12 cellular contexts compared by ENCODE assay signal in the genomic region with DNA sequence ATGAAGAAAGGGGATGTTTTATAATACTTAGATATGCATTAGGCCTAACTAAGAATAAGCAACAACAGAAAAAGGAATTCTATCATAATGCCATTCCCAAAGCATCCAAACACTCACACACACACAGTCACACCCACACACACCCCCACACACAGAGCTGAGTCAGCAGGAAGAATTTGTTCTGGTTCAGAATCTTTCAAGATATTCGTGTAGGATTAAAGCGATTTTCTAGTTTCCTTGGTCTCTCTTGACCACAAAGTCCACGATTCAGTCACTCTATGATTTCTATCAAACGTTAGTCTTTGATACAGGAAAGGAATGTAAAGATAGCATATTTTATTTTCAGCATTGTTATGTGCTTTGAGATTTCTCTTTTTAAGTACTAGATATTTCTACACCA.
DNase-seq lines count a peak whose midpoint lies in the region; ATAC-seq and TF ChIP-seq lines count a peak whose summit lies in the region.
"Had no signal": no experiment of that assay in that cellular context is flagged by ENCODE, and none has a peak within 500 bp of the region (broad histone marks: within the 10 kb centered on the region; RNA-seq: fewer than 3 reads in every experiment).

No MANE protein-coding gene starts in this region.

- DNase-seq in activated CD4-positive, alpha-beta T cell treated with anti-CD3 and anti-CD28 coated beads for 48 hours: peak; percentile 45
- no peak for DNase-seq in activated CD4-positive, alpha-beta T cell treated with anti-CD3 and anti-CD28 coated beads, Interleukin-2, amount 50 U/mL, for 1 hour
- DNase-seq in adipocyte (ENCODE audit: low read depth) (peak; percentile 52), left kidney (ENCODE audit: low read depth, low spot score) (peak; percentile 23), glutamatergic neuron (no peak), retina (no peak)
- DNase-seq in stimulated activated CD4-positive, alpha-beta T cell treated with anti-CD3 and anti-CD28 coated beads, TNF-alpha, amount 100 ng/mL, for 48 hours (ENCODE audit: low read depth in 3 of 3): peak in 2 of 3 donors; percentile 8 to 17
- DNase-seq: NCI-H1105 treated with DMSO at 0.1 percent for 48 hours, NCI-H774, spleen had no signal

- H3K4me3 Mint-ChIP-seq in glutamatergic neuron (ENCODE audit: unreplicated experiment): no peak overlapping the region

- no peaks in the 10 kb centered on the region for H3K9me3 Mint-ChIP-seq in glutamatergic neuron (ENCODE audit: unreplicated experiment)

- no peaks in the 10 kb centered on the region for H3K4me1 ChIP-seq in adipocyte (ENCODE audit: control insufficient read depth, insufficient read depth, low read length)
- H3K4me1 ChIP-seq: SJSA1 had no signal

- H3K9ac ChIP-seq in adipocyte (ENCODE audit: low read length): no peak overlapping the region

- TF ChIP-seq CTCF in glutamatergic neuron (IDR thresholded peaks at IDR 0.05; ENCODE audit: partially characterized antibody, unreplicated experiment): no peak

- H3K36me3 ChIP-seq in adipocyte (ENCODE audit: control insufficient read depth, insufficient read depth, low read length, severe bottlenecking): no peaks in the 10 kb centered on the region
- H3K36me3 ChIP-seq: SJSA1, spleen had no signal

- no peaks in the 10 kb centered on the region for H3K36me3 Mint-ChIP-seq in glutamatergic neuron (ENCODE audit: unreplicated experiment)

- peaks cover 13% of the 10 kb centered on the region for H3K4me1 Mint-ChIP-seq in glutamatergic neuron (ENCODE audit: low read depth, unreplicated experiment)

- H3K4me3 ChIP-seq in adipocyte (ENCODE audit: low read length): no peak overlapping the region
- H3K4me3 ChIP-seq: SJSA1, spleen had no signal

- no peak overlapping the region for H3K27ac Mint-ChIP-seq in glutamatergic neuron (ENCODE audit: unreplicated experiment)

- ATAC-seq in HG02973 (IDR thresholded peaks at IDR 0.05; ENCODE audit: unreplicated experiment): no peak

- H3K27me3 ChIP-seq in adipocyte (replicated peaks; ENCODE audit: control insufficient read depth, insufficient read depth, low read length): no peaks in the 10 kb centered on the region
- H3K27me3 ChIP-seq: SJSA1, spleen had no signal

- peaks cover 3% of the 10 kb centered on the region for H3K27me3 Mint-ChIP-seq in glutamatergic neuron (ENCODE audit: unreplicated experiment)

- H3K9me3 ChIP-seq in adipocyte (ENCODE audit: control insufficient read depth, low read length): no peaks in the 10 kb centered on the region
- H3K9me3 ChIP-seq: SJSA1, spleen had no signal

Comparison
In these comparisons a context has a peak if more than half of its experiments do, and no peak if none do; other contexts are left out.
1. DNase-seq: peak in activated CD4-positive, alpha-beta T cell treated with anti-CD3 and anti-CD28 coated beads for 48 hours (single experiment), adipocyte (single experiment), left kidney (single experiment) and stimulated activated CD4-positive, alpha-beta T cell treated with anti-CD3 and anti-CD28 coated beads, TNF-alpha, amount 100 ng/mL, for 48 hours (2 of 3); none in activated CD4-positive, alpha-beta T cell treated with anti-CD3 and anti-CD28 coated beads, Interleukin-2, amount 50 U/mL, for 1 hour (single experiment), glutamatergic neuron (single experiment) and retina (single experiment).